27 cellular contexts compared by ENCODE assay signal in the genomic region with DNA sequence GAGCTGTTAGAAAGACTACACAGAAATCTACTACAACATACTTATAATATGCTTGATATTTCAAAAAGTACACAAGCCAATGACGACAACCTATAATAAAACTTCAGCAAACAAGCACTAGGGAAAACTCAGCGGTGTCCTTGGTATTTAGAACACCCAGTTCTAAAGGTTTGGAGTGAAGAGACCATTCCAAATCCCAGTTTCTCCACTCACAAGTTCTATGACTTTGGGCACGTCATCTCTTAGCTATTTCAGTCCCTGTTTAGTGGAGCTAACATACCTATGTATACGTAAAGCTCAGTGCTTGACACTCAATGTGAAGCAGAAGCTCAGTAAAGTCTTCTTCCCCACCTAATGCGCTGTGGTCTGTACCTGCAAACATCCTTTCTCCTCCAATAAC. TPM values are rescaled to one million over a fixed set of nuclear protein-coding genes. Genes with fewer than 3 reads are reported as not detected.
A peak's percentile ranks its signal among the peaks of the same experiment; 100 is the strongest.
DNase-seq lines count a peak whose midpoint lies in the region; ATAC-seq and TF ChIP-seq lines count a peak whose summit lies in the region.
"Had no signal": no experiment of that assay in that cellular context is flagged by ENCODE, and none has a peak within 500 bp of the region (broad histone marks: within the 10 kb centered on the region; RNA-seq: fewer than 3 reads in every experiment).

No MANE protein-coding gene starts in this region.

- BruUV-seq in MCF 10A (replicated peaks; lab: Mats Ljungman, UMichigan): no TSS peak

- H3K27ac ChIP-seq in epithelial cell of prostate (peak overlapping the region; percentile 8), vagina (peak overlapping the region; percentile 17), WERI-Rb-1 (no peak overlapping the region)
- no peak overlapping the region for H3K27ac ChIP-seq in naive thymus-derived CD4-positive, alpha-beta T cell (ENCODE audit: low read depth, low read length)
- H3K27ac ChIP-seq: dorsolateral prefrontal cortex had no signal

- no peak for ATAC-seq in naive thymus-derived CD4-positive, alpha-beta T cell
- no peak for ATAC-seq in HG03565 (IDR thresholded peaks at IDR 0.05; ENCODE audit: unreplicated experiment)
- ATAC-seq: WTC11 had no signal

- no peaks in the 10 kb centered on the region for H3K27me3 ChIP-seq in naive thymus-derived CD4-positive, alpha-beta T cell (ENCODE audit: control insufficient read depth in 2 of 2, insufficient read depth in 2 of 2, low read length in 2 of 2)
- no peaks in the 10 kb centered on the region for H3K27me3 ChIP-seq in vagina
- no peaks in the 10 kb centered on the region for H3K27me3 ChIP-seq in WERI-Rb-1 (ENCODE audit: insufficient read depth, low read depth, severe bottlenecking)
- H3K27me3 ChIP-seq: dorsolateral prefrontal cortex, MG63 had no signal

- peaks cover 0 to 31% of the 10 kb centered on the region in 2 donors for H3K4me1 ChIP-seq in naive thymus-derived CD4-positive, alpha-beta T cell (ENCODE audit: control insufficient read depth in 2 of 2, insufficient read depth in 2 of 2, low read length in 2 of 2)
- H3K4me1 ChIP-seq in vagina: peaks cover 19% of the 10 kb centered on the region

- H3K4me3 Mint-ChIP-seq in MCF 10A (ENCODE audit: unreplicated experiment): no peak overlapping the region
- H3K4me3 Mint-ChIP-seq in naive thymus-derived CD4-positive, alpha-beta T cell: peak overlapping the region in 5 of 10 donors; percentile 18 to 50 (median 31)
- H3K4me3 Mint-ChIP-seq: activated CD4-positive, alpha-beta memory T cell treated with anti-CD3 and anti-CD28 coated beads for 36 hours; IgD-negative memory B cell; T-helper 2 cell treated with Interferon-gamma antibody and Interleukin-4, amounts not matched to agents 5 μg/mL and 100 μg/mL, for 36 hours; WTC11 had no signal

- no peak for TF ChIP-seq POLR2A in vagina (IDR thresholded peaks at IDR 0.05)

- H3K9me3 Mint-ChIP-seq in MCF 10A (ENCODE audit: unreplicated experiment): no peaks in the 10 kb centered on the region
- H3K9me3 Mint-ChIP-seq in naive thymus-derived CD4-positive, alpha-beta T cell: peaks cover 0 to 1% (median 0%) of the 10 kb centered on the region in 11 donors
- H3K9me3 Mint-ChIP-seq: activated CD4-positive, alpha-beta memory T cell treated with anti-CD3 and anti-CD28 coated beads for 36 hours; IgD-negative memory B cell; T-helper 2 cell treated with Interferon-gamma antibody and Interleukin-4, amounts not matched to agents 5 μg/mL and 100 μg/mL, for 36 hours; WTC11 had no signal

- POLR2A ChIA-PET in MCF 10A (lab: Yijun Ruan, JAX): no interaction called here
- POLR2A ChIA-PET in naive thymus-derived CD4-positive, alpha-beta T cell (lab: Charles Lee): interaction anchor here (1.3 kb wide), 1 partner anchor 53 kb away, joined by 4 read pairs; no protein-coding TSS in a partner anchor

- peaks cover 12% of the 10 kb centered on the region for H3K27me3 Mint-ChIP-seq in MCF 10A (ENCODE audit: insufficient read depth, unreplicated experiment)
- H3K27me3 Mint-ChIP-seq in naive thymus-derived CD4-positive, alpha-beta T cell: no peaks in the 10 kb centered on the region
- H3K27me3 Mint-ChIP-seq: activated CD4-positive, alpha-beta memory T cell treated with anti-CD3 and anti-CD28 coated beads for 36 hours; IgD-negative memory B cell had no signal

- no peaks in the 10 kb centered on the region for H3K4me1 Mint-ChIP-seq in MCF 10A (ENCODE audit: insufficient read depth, unreplicated experiment)
- peaks cover 46 to 93% (median 90%) of the 10 kb centered on the region in 7 donors for H3K4me1 Mint-ChIP-seq in naive thymus-derived CD4-positive, alpha-beta T cell
- H3K4me1 Mint-ChIP-seq: WTC11 had no signal

- CTCF ChIA-PET in MCF 10A (lab: Yijun Ruan, JAX): interaction anchor here (0.5 to 0.7 kb wide), 3 partner anchors 13 to 667 kb away, joined by 3 to 4 read pairs (median 3); no protein-coding TSS in a partner anchor
- CTCF ChIA-PET in naive thymus-derived CD4-positive, alpha-beta T cell (lab: Charles Lee): no interaction called here

- TF ChIP-seq CTCF in MCF 10A (IDR thresholded peaks at IDR 0.05; ENCODE audit: unreplicated experiment) (no peak), vagina (IDR thresholded peaks at IDR 0.05) (no peak), WERI-Rb-1 (IDR thresholded peaks at IDR 0.05; ENCODE audit: low read depth, low read length) (no peak)

- H3K4me3 ChIP-seq in naive thymus-derived CD4-positive, alpha-beta T cell (ENCODE audit: low read length): no peak overlapping the region
- H3K4me3 ChIP-seq in vagina (no peak overlapping the region), WERI-Rb-1 (ENCODE audit: low read depth, low read length) (no peak overlapping the region)
- H3K4me3 ChIP-seq: dorsolateral prefrontal cortex, HAP-1, MG63 had no signal

- no peak overlapping the region for H3K27ac Mint-ChIP-seq in MCF 10A (ENCODE audit: low read depth, unreplicated experiment)
- peak overlapping the region in 7 of 9 donors; percentile 0 to 72 (median 23) for H3K27ac Mint-ChIP-seq in naive thymus-derived CD4-positive, alpha-beta T cell
- H3K27ac Mint-ChIP-seq: activated CD4-positive, alpha-beta memory T cell treated with anti-CD3 and anti-CD28 coated beads for 36 hours; IgD-negative memory B cell; T-helper 2 cell treated with Interferon-gamma antibody and Interleukin-4, amounts not matched to agents 5 μg/mL and 100 μg/mL, for 36 hours; WTC11 had no signal

- intact Hi-C loops in MCF 10A (cut with micrococcal nuclease) (no loop called here), vagina (cut with DNase I) (no loop called here), head of caudate nucleus (cut with DNase I) (no loop called here)
- intact Hi-C loops in naive thymus-derived CD4-positive, alpha-beta T cell (cut with micrococcal nuclease): no loop called here

- H3K9me3 ChIP-seq in naive thymus-derived CD4-positive, alpha-beta T cell (ENCODE audit: control insufficient read depth in 2 of 3, low read length in 3 of 3): no peaks in the 10 kb centered on the region
- H3K9me3 ChIP-seq in vagina (no peaks in the 10 kb centered on the region), WERI-Rb-1 (ENCODE audit: severe bottlenecking) (no peaks in the 10 kb centered on the region)
- H3K9me3 ChIP-seq: HAP-1, MG63 had no signal

- in situ Hi-C loops in T47D (cut with HindIII; ENCODE audit: low pct_unique_long_range_greater_than_20kb, low sequenced_read_pairs): no loop called here

- DNase-seq in T47D (ENCODE audit: low read depth in 1 of 2, low spot score in 1 of 2): peak; percentile 17 to 32
- DNase-seq in MCF 10A (ENCODE audit: unreplicated experiment): no peak
- no peak for DNase-seq in epithelial cell of prostate (ENCODE audit: low read depth, low spot score)
- no peak for DNase-seq in naive thymus-derived CD4-positive, alpha-beta T cell
- DNase-seq in vagina (ENCODE audit: extremely low spot score in 2 of 2): no peak
- DNase-seq in head of caudate nucleus: no peak
- DNase-seq in WERI-Rb-1: no peak
- DNase-seq: activated CD4-positive, alpha-beta memory T cell treated with anti-CD3 and anti-CD28 coated beads for 36 hours; activated gamma-delta T cell treated with Interleukin-2 at 50 U/mL for 16 hours; activated T-cell treated with anti-CD3 and anti-CD28 coated beads for 4 hours; C1 segment of cervical spinal cord; caudate nucleus; dorsolateral prefrontal cortex; foreskin melanocyte; hippocampal formation; MG63; NCI-H1417 treated with DMSO at 0.1 percent for 48 hours; NCI-H510A treated with DMSO at 0.1 percent for 48 hours; nucleus accumbens; retina; RPMI8226; stimulated activated CD4-positive, alpha-beta T cell treated with anti-CD3 and anti-CD28 coated beads, Interleukin-12 subunit alpha, Interleukin-12 subunit beta, amount 100 ng/mL, for 4 hours had no signal

- H3K36me3 ChIP-seq in naive thymus-derived CD4-positive, alpha-beta T cell (ENCODE audit: control insufficient read depth in 2 of 3, insufficient read depth in 3 of 3, low read length in 3 of 3): no peaks in the 10 kb centered on the region
- H3K36me3 ChIP-seq in vagina: no peaks in the 10 kb centered on the region
- no peaks in the 10 kb centered on the region for H3K36me3 ChIP-seq in WERI-Rb-1
- H3K36me3 ChIP-seq: HAP-1, MG63 had no signal

- H3K36me3 Mint-ChIP-seq in MCF 10A (ENCODE audit: insufficient read depth, unreplicated experiment): no peaks in the 10 kb centered on the region
- peaks cover 0 to 12% (median 10%) of the 10 kb centered on the region in 5 donors for H3K36me3 Mint-ChIP-seq in naive thymus-derived CD4-positive, alpha-beta T cell
- H3K36me3 Mint-ChIP-seq: activated CD4-positive, alpha-beta memory T cell treated with anti-CD3 and anti-CD28 coated beads for 36 hours; IgD-negative memory B cell; WTC11 had no signal

RNA-seq across cellular contexts. Expression of gene MLLT3, which starts 52.8 kb away (rescaled TPM):
- total RNA-seq in MCF 10A (2022) (0.66 and 1.2 TPM in 2 replicates), vagina (8.8 TPM)
- 10 to 100 TPM; 40.9 to 85.3 (median 71.3) TPM for total RNA-seq in naive thymus-derived CD4-positive, alpha-beta T cell
- 10 to 100 TPM; 62.6 to 64.8 TPM for polyA plus RNA-seq in naive thymus-derived CD4-positive, alpha-beta T cell

Comparison
In these comparisons a context has a peak if more than half of its experiments do, and no peak if none do; other contexts are left out.
1. DNase-seq: peak in T47D (2 of 2); none in MCF 10A (single experiment), epithelial cell of prostate (single experiment), naive thymus-derived CD4-positive, alpha-beta T cell (0 of 9), vagina (0 of 2), head of caudate nucleus (0 of 42) and WERI-Rb-1 (single experiment).
2. H3K27ac ChIP-seq: peak in epithelial cell of prostate (single experiment) and vagina (single experiment); none in naive thymus-derived CD4-positive, alpha-beta T cell (single experiment) and WERI-Rb-1 (single experiment).